ENCODE assay signal across 25 cellular contexts in the genomic region with DNA sequence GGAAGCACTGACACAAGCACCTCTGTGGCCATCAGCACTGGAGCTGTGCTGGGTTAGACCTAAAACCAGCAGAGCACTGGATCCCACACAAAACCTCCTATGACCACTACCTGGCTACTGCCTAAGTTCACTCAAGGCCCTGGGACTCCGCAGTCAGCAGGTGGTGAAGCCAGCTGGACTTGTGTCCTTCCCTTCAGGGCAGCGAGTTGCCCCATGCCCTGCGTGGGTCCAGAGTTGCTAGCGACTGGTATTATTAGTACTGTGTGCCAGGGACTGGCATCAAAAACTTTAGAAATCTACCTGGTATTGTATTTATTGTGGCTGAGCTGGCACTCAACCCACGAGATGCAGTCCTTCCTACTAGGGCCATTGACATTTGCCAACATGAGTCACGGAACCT. TPM values are rescaled to one million over a fixed set of nuclear protein-coding genes. Genes with fewer than 3 reads are reported as not detected.
DNase-seq lines count a peak whose midpoint lies in the region; ATAC-seq lines count a peak whose summit lies in the region.
"Had no signal": no experiment of that assay in that cellular context is flagged by ENCODE, and none has a peak within 500 bp of the region (broad histone marks: within the 10 kb centered on the region; RNA-seq: fewer than 3 reads in every experiment).

No MANE protein-coding gene starts in this region.

- no peaks in the 10 kb centered on the region for H3K9me3 Mint-ChIP-seq in stimulated activated naive CD8-positive, alpha-beta T cell treated with anti-CD3 and anti-CD28 coated beads, Interleukin-15, Interleukin-2, amounts not matched to agents 100 ng/mL and 50 ng/mL, for 24 hours
- peaks cover 0 to under 1% of the 10 kb centered on the region in 2 donors for H3K9me3 Mint-ChIP-seq in effector memory CD8-positive, alpha-beta T cell

- no peak for ATAC-seq in stimulated activated naive CD8-positive, alpha-beta T cell treated with anti-CD3 and anti-CD28 coated beads, Interleukin-15, Interleukin-2, amounts not matched to agents 100 U/mL and 50 U/mL, for 24 hours
- ATAC-seq in left lobe of liver, result peak; percentile 99
- ATAC-seq in effector memory CD8-positive, alpha-beta T cell (replicated peaks), result no peak
- ATAC-seq: GM12878 had no signal

- no peaks in the 10 kb centered on the region for H3K36me3 Mint-ChIP-seq in stimulated activated naive CD8-positive, alpha-beta T cell treated with anti-CD3 and anti-CD28 coated beads, Interleukin-15, Interleukin-2, amounts not matched to agents 100 ng/mL and 50 ng/mL, for 24 hours (ENCODE audit: low read depth)
- H3K36me3 Mint-ChIP-seq in effector memory CD8-positive, alpha-beta T cell (ENCODE audit: insufficient read depth), result no peaks in the 10 kb centered on the region
- H3K36me3 Mint-ChIP-seq: CD14-positive monocyte; CD4-positive, alpha-beta memory T cell; CD4-positive, CD25-positive, alpha-beta regulatory T cell; CD8-positive, alpha-beta memory T cell had no signal

- peaks cover 63% of the 10 kb centered on the region for H3K27me3 Mint-ChIP-seq in stimulated activated naive CD8-positive, alpha-beta T cell treated with anti-CD3 and anti-CD28 coated beads, Interleukin-15, Interleukin-2, amounts not matched to agents 100 ng/mL and 50 ng/mL, for 24 hours
- peaks cover 80 to 82% of the 10 kb centered on the region in 2 donors for H3K27me3 Mint-ChIP-seq in effector memory CD8-positive, alpha-beta T cell

- no peak for DNase-seq in stimulated activated naive CD8-positive, alpha-beta T cell treated with anti-CD3 and anti-CD28 coated beads, Interleukin-15, Interleukin-2, amounts not matched to agents 100 U/mL and 50 U/mL, for 24 hours
- peak; percentile 87 for DNase-seq in left lobe of liver (ENCODE audit: low spot score)
- no peak for DNase-seq in central memory CD4-positive, alpha-beta T cell
- DNase-seq in effector memory CD8-positive, alpha-beta T cell, result no peak
- DNase-seq: 8988T; ACHN; BE2C; C1 segment of cervical spinal cord; CD4-positive, alpha-beta memory T cell; CD4-positive, CD25-positive, alpha-beta regulatory T cell; CD8-positive, alpha-beta memory T cell; COR-L47; DMS 273 treated with DMSO at 0.1 percent for 48 hours; DMS153; DMS53; DMS79; DND-41; EL; GDM1 had no signal

- no peaks in the 10 kb centered on the region for H3K4me1 Mint-ChIP-seq in stimulated activated naive CD8-positive, alpha-beta T cell treated with anti-CD3 and anti-CD28 coated beads, Interleukin-15, Interleukin-2, amounts not matched to agents 100 ng/mL and 50 ng/mL, for 24 hours (ENCODE audit: low read depth)
- H3K4me1 Mint-ChIP-seq in effector memory CD8-positive, alpha-beta T cell (ENCODE audit: low read depth in 2 of 2), result no peaks in the 10 kb centered on the region
- H3K4me1 Mint-ChIP-seq: CD14-positive monocyte; CD4-positive, alpha-beta memory T cell; CD4-positive, CD25-positive, alpha-beta regulatory T cell; CD8-positive, alpha-beta memory T cell had no signal

- H3K27ac Mint-ChIP-seq in stimulated activated naive CD8-positive, alpha-beta T cell treated with anti-CD3 and anti-CD28 coated beads, Interleukin-15, Interleukin-2, amounts not matched to agents 100 ng/mL and 50 ng/mL, for 24 hours, result peak overlapping the region; percentile 15
- H3K27ac Mint-ChIP-seq in effector memory CD8-positive, alpha-beta T cell, result no peak overlapping the region
- H3K27ac Mint-ChIP-seq: CD4-positive, alpha-beta memory T cell; CD4-positive, CD25-positive, alpha-beta regulatory T cell had no signal

- H3K4me3 Mint-ChIP-seq in stimulated activated naive CD8-positive, alpha-beta T cell treated with anti-CD3 and anti-CD28 coated beads, Interleukin-15, Interleukin-2, amounts not matched to agents 100 ng/mL and 50 ng/mL, for 24 hours, result no peak overlapping the region
- no peak overlapping the region for H3K4me3 Mint-ChIP-seq in effector memory CD8-positive, alpha-beta T cell
- H3K4me3 Mint-ChIP-seq: CD14-positive monocyte; CD4-positive, alpha-beta memory T cell; CD4-positive, CD25-positive, alpha-beta regulatory T cell; CD8-positive, alpha-beta memory T cell had no signal

RNA-seq across cellular contexts. Expression of gene OR10H4, which starts 6.0 kb away (rescaled TPM):
- total RNA-seq in left lobe of liver, result not detected
- total RNA-seq: A673; CD4-positive, alpha-beta memory T cell; CD4-positive, CD25-positive, alpha-beta regulatory T cell; CD8-positive, alpha-beta memory T cell; Daoy; G401; GM12878 had no signal

RNA-seq across cellular contexts. Expression of gene CYP4F11, which starts 20.5 kb away (rescaled TPM):
- 97.0 TPM for total RNA-seq in left lobe of liver
- total RNA-seq: CD4-positive, alpha-beta memory T cell; CD4-positive, CD25-positive, alpha-beta regulatory T cell; CD8-positive, alpha-beta memory T cell; GM12878 had no signal

RNA-seq across cellular contexts. Expression of gene CYP4F2, which starts 56.9 kb away (rescaled TPM):
- total RNA-seq in left lobe of liver, result 228 TPM
- total RNA-seq: A673; CD4-positive, alpha-beta memory T cell; CD4-positive, CD25-positive, alpha-beta regulatory T cell; CD8-positive, alpha-beta memory T cell; Daoy had no signal
